Comparison of ENCODE assay signal across 1 cellular context in the genomic region with DNA sequence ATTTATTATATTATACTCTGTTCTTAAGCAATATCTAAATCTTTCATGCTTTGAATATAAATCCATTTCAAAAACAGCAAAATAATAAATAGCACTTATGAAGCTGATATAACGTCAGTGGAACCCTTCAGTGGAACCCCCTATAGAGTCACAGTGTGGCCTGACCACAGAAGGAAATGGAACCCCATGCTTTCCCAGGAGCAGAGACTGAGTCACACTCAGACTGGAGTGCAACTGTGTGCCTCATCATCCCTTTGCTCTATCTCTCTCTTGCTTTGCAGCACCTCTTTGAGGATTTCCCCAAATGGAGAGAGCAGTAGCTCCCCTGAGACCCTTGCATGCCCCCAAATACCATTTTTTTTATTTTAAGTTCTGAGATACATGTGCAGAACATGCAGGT.
TF ChIP-seq lines count a peak whose summit lies in the region.

No MANE protein-coding gene starts in this region.

TF ChIP-seq in GM23338, 12 proteins besides CTCF, POLR2A, EP300 and RAD21:
- TF ChIP-seq, protein P1, sequence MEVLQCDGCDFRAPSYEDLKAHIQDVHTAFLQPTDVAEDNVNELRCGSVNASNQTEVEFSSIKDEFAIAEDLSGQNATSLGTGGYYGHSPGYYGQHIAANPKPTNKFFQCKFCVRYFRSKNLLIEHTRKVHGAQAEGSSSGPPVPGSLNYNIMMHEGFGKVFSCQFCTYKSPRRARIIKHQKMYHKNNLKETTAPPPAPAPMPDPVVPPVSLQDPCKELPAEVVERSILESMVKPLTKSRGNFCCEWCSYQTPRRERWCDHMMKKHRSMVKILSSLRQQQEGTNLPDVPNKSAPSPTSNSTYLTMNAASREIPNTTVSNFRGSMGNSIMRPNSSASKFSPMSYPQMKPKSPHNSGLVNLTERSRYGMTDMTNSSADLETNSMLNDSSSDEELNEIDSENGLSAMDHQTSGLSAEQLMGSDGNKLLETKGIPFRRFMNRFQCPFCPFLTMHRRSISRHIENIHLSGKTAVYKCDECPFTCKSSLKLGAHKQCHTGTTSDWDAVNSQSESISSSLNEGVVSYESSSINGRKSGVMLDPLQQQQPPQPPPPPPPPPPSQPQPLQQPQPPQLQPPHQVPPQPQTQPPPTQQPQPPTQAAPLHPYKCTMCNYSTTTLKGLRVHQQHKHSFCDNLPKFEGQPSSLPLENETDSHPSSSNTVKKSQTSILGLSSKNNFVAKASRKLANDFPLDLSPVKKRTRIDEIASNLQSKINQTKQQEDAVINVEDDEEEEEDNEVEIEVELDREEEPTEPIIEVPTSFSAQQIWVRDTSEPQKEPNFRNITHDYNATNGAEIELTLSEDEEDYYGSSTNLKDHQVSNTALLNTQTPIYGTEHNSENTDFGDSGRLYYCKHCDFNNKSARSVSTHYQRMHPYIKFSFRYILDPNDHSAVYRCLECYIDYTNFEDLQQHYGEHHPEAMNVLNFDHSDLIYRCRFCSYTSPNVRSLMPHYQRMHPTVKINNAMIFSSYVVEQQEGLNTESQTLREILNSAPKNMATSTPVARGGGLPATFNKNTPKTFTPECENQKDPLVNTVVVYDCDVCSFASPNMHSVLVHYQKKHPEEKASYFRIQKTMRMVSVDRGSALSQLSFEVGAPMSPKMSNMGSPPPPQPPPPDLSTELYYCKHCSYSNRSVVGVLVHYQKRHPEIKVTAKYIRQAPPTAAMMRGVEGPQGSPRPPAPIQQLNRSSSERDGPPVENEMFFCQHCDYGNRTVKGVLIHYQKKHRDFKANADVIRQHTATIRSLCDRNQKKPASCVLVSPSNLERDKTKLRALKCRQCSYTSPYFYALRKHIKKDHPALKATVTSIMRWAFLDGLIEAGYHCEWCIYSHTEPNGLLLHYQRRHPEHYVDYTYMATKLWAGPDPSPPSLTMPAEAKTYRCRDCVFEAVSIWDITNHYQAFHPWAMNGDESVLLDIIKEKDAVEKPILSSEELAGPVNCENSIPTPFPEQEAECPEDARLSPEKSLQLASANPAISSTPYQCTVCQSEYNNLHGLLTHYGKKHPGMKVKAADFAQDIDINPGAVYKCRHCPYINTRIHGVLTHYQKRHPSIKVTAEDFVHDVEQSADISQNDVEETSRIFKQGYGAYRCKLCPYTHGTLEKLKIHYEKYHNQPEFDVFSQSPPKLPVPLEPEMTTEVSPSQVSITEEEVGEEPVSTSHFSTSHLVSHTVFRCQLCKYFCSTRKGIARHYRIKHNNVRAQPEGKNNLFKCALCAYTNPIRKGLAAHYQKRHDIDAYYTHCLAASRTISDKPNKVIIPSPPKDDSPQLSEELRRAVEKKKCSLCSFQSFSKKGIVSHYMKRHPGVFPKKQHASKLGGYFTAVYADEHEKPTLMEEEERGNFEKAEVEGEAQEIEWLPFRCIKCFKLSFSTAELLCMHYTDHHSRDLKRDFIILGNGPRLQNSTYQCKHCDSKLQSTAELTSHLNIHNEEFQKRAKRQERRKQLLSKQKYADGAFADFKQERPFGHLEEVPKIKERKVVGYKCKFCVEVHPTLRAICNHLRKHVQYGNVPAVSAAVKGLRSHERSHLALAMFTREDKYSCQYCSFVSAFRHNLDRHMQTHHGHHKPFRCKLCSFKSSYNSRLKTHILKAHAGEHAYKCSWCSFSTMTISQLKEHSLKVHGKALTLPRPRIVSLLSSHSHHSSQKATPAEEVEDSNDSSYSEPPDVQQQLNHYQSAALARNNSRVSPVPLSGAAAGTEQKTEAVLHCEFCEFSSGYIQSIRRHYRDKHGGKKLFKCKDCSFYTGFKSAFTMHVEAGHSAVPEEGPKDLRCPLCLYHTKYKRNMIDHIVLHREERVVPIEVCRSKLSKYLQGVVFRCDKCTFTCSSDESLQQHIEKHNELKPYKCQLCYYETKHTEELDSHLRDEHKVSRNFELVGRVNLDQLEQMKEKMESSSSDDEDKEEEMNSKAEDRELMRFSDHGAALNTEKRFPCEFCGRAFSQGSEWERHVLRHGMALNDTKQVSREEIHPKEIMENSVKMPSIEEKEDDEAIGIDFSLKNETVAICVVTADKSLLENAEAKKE (CRISPR knock-in tag; IDR thresholded peaks at IDR 0.05) = no peak
- TF ChIP-seq CREB1 (CRISPR knock-in tag; IDR thresholded peaks at IDR 0.05; ENCODE audit: low read depth) (no peak), STAT1 (IDR thresholded peaks at IDR 0.05; ENCODE audit: unreplicated experiment) (no peak), ZNF331 (CRISPR knock-in tag; IDR thresholded peaks at IDR 0.05; ENCODE audit: low read depth) (no peak), ZNF114 (CRISPR knock-in tag; IDR thresholded peaks at IDR 0.05) (no peak), NANOG (IDR thresholded peaks at IDR 0.05; ENCODE audit: borderline replicate concordance) (no peak), POLR2AphosphoS5 (IDR thresholded peaks at IDR 0.05; ENCODE audit: low read depth) (no peak), EZH2phosphoT487 (IDR thresholded peaks at IDR 0.05; ENCODE audit: unreplicated experiment) (no peak), EZH2 (IDR thresholded peaks at IDR 0.05; ENCODE audit: low read depth, unreplicated experiment) (no peak), JUNB (IDR thresholded peaks at IDR 0.05; ENCODE audit: unreplicated experiment) (no peak)
- TF ChIP-seq, protein P2, sequence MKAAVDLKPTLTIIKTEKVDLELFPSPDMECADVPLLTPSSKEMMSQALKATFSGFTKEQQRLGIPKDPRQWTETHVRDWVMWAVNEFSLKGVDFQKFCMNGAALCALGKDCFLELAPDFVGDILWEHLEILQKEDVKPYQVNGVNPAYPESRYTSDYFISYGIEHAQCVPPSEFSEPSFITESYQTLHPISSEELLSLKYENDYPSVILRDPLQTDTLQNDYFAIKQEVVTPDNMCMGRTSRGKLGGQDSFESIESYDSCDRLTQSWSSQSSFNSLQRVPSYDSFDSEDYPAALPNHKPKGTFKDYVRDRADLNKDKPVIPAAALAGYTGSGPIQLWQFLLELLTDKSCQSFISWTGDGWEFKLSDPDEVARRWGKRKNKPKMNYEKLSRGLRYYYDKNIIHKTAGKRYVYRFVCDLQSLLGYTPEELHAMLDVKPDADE (IDR thresholded peaks at IDR 0.05) = no peak
- TF ChIP-seq, protein P3, sequence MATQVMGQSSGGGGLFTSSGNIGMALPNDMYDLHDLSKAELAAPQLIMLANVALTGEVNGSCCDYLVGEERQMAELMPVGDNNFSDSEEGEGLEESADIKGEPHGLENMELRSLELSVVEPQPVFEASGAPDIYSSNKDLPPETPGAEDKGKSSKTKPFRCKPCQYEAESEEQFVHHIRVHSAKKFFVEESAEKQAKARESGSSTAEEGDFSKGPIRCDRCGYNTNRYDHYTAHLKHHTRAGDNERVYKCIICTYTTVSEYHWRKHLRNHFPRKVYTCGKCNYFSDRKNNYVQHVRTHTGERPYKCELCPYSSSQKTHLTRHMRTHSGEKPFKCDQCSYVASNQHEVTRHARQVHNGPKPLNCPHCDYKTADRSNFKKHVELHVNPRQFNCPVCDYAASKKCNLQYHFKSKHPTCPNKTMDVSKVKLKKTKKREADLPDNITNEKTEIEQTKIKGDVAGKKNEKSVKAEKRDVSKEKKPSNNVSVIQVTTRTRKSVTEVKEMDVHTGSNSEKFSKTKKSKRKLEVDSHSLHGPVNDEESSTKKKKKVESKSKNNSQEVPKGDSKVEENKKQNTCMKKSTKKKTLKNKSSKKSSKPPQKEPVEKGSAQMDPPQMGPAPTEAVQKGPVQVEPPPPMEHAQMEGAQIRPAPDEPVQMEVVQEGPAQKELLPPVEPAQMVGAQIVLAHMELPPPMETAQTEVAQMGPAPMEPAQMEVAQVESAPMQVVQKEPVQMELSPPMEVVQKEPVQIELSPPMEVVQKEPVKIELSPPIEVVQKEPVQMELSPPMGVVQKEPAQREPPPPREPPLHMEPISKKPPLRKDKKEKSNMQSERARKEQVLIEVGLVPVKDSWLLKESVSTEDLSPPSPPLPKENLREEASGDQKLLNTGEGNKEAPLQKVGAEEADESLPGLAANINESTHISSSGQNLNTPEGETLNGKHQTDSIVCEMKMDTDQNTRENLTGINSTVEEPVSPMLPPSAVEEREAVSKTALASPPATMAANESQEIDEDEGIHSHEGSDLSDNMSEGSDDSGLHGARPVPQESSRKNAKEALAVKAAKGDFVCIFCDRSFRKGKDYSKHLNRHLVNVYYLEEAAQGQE (IDR thresholded peaks at IDR 0.05; ENCODE audit: unreplicated experiment) = no peak
